ENCODE assay signal across 33 cellular contexts in genomic region chr9:34346873-34347799, GRCh38. TPM values are rescaled to one million over a fixed set of nuclear protein-coding genes. Genes with fewer than 3 reads are reported as not detected.
DNase-seq lines count a peak whose midpoint lies in the region; ATAC-seq and TF ChIP-seq lines count a peak whose summit lies in the region.
"Had no signal": no experiment of that assay in that cellular context is flagged by ENCODE, and none has a peak within 500 bp of the region (broad histone marks: within the 10 kb centered on the region; RNA-seq: fewer than 3 reads in every experiment).

No MANE protein-coding gene starts in this region.

- TF ChIP-seq CTCF in progenitor cell of endocrine pancreas (IDR thresholded peaks at IDR 0.05; ENCODE audit: unreplicated experiment) (no peak), WERI-Rb-1 (IDR thresholded peaks at IDR 0.05; ENCODE audit: low read depth, low read length) (no peak)

- peaks cover 6% of the 10 kb centered on the region for H3K36me3 Mint-ChIP-seq in progenitor cell of endocrine pancreas (ENCODE audit: insufficient read depth)

- H3K4me1 Mint-ChIP-seq in stimulated activated naive CD8-positive, alpha-beta T cell treated with anti-CD3 and anti-CD28 coated beads, Interleukin-15, amount 100 ng/mL, for 72 hours, result no peaks in the 10 kb centered on the region
- H3K4me1 Mint-ChIP-seq in progenitor cell of endocrine pancreas (ENCODE audit: low read depth), result no peaks in the 10 kb centered on the region
- H3K4me1 Mint-ChIP-seq: activated CD4-positive, alpha-beta memory T cell treated with anti-CD3 and anti-CD28 coated beads, Interleukin-2, amount 10 ng/mL, durations not matched to agents 7 days and 5 days; activated T-helper 17 cell treated with anti-CD3 and anti-CD28 coated beads, Interleukin-2, amount 50 U/mL, for 72 hours; B cell; CD4-positive, alpha-beta memory T cell; T-helper 17 cell had no signal

- H3K4me3 ChIP-seq in WERI-Rb-1 (ENCODE audit: low read depth, low read length), result no peak overlapping the region
- H3K4me3 ChIP-seq: left lung, PC-9, suprapubic skin had no signal

- H3K4me3 Mint-ChIP-seq in stimulated activated naive CD8-positive, alpha-beta T cell treated with anti-CD3 and anti-CD28 coated beads, Interleukin-15, amount 100 ng/mL, for 72 hours, result no peak overlapping the region
- H3K4me3 Mint-ChIP-seq in progenitor cell of endocrine pancreas (ENCODE audit: low read depth), result no peak overlapping the region
- H3K4me3 Mint-ChIP-seq: activated CD4-positive, alpha-beta memory T cell treated with anti-CD3 and anti-CD28 coated beads, Interleukin-2, amount 10 ng/mL, durations not matched to agents 7 days and 5 days; activated T-helper 17 cell treated with anti-CD3 and anti-CD28 coated beads, Interleukin-2, amount 50 U/mL, for 72 hours; B cell; CD4-positive, alpha-beta memory T cell; H9; T-helper 17 cell had no signal

- DNase-seq in stimulated activated naive CD8-positive, alpha-beta T cell treated with anti-CD3 and anti-CD28 coated beads, Interleukin-15, amount 100 ng/mL, for 72 hours, result no peak
- DNase-seq in stimulated activated naive CD8-positive, alpha-beta T cell treated with anti-CD3 and anti-CD28 coated beads, Interleukin-15, Interleukin-2, amounts not matched to agents 100 U/mL and 50 U/mL, for 24 hours, result no peak
- DNase-seq in islet precursor cell (peak; percentile 23), progenitor cell of endocrine pancreas (ENCODE audit: low spot score, unreplicated experiment) (no peak), NK-92 (lab: John Stamatoyannopoulos, UW; ENCODE audit: unreplicated experiment) (no peak), iPS-NIHi11 (ENCODE audit: low spot score) (no peak), WERI-Rb-1 (no peak)
- DNase-seq: activated CD4-positive, alpha-beta memory T cell treated with anti-CD3 and anti-CD28 coated beads, Interleukin-2, amount 10 ng/mL, durations not matched to agents 7 days and 5 days; activated CD8-positive, alpha-beta memory T cell treated with anti-CD3 and anti-CD28 coated beads, Interleukin-2, amount 50 U/mL, for 4 hours; amygdala; CD4-positive, alpha-beta memory T cell; effector CD8-positive, alpha-beta T cell; H9; left lung; mesendoderm; MM.1S; NCI-H1105 treated with DMSO at 0.1 percent for 48 hours; NCI-H2029 treated with DMSO at 0.1 percent for 48 hours; NCI-H2227 treated with DMSO at 0.1 percent for 48 hours; NCI-H526; PC-9; posterior cingulate gyrus; stimulated activated CD4-positive, alpha-beta T cell treated with anti-CD3 and anti-CD28 coated beads, Interleukin-15, amount 100 ng/mL, for 24 hours; stimulated activated CD4-positive, alpha-beta T cell treated with anti-CD3 and anti-CD28 coated beads, Interleukin-4, amount 100 ng/mL, for 4 hours; T-helper 17 cell had no signal

- H3K9me3 Mint-ChIP-seq in stimulated activated naive CD8-positive, alpha-beta T cell treated with anti-CD3 and anti-CD28 coated beads, Interleukin-15, amount 100 ng/mL, for 72 hours, result no peaks in the 10 kb centered on the region
- no peaks in the 10 kb centered on the region for H3K9me3 Mint-ChIP-seq in progenitor cell of endocrine pancreas (ENCODE audit: low read depth)
- H3K9me3 Mint-ChIP-seq: activated CD4-positive, alpha-beta memory T cell treated with anti-CD3 and anti-CD28 coated beads, Interleukin-2, amount 10 ng/mL, durations not matched to agents 7 days and 5 days; activated naive CD4-positive, alpha-beta T cell treated with anti-CD3 and anti-CD28 coated beads, Interleukin-2, amount 50 U/mL, for 72 hours; activated T-helper 17 cell treated with anti-CD3 and anti-CD28 coated beads, Interleukin-2, amount 50 U/mL, for 72 hours; CD4-positive, alpha-beta memory T cell; H9 had no signal

- H3K27ac Mint-ChIP-seq in stimulated activated naive CD8-positive, alpha-beta T cell treated with anti-CD3 and anti-CD28 coated beads, Interleukin-15, amount 100 ng/mL, for 72 hours, result peak overlapping the region; percentile 44 to 76
- H3K27ac Mint-ChIP-seq in progenitor cell of endocrine pancreas, result peak overlapping the region; percentile 49
- H3K27ac Mint-ChIP-seq: activated CD4-positive, alpha-beta memory T cell treated with anti-CD3 and anti-CD28 coated beads, Interleukin-2, amount 10 ng/mL, durations not matched to agents 7 days and 5 days; activated T-helper 17 cell treated with anti-CD3 and anti-CD28 coated beads, Interleukin-2, amount 50 U/mL, for 72 hours; B cell; T-helper 17 cell had no signal

- no peak overlapping the region for H3K27ac ChIP-seq in WERI-Rb-1
- H3K27ac ChIP-seq: epithelial cell of prostate, left lung, neutrophil, PC-9, suprapubic skin had no signal

- no peaks in the 10 kb centered on the region for H3K27me3 Mint-ChIP-seq in stimulated activated naive CD8-positive, alpha-beta T cell treated with anti-CD3 and anti-CD28 coated beads, Interleukin-15, amount 100 ng/mL, for 72 hours
- no peaks in the 10 kb centered on the region for H3K27me3 Mint-ChIP-seq in progenitor cell of endocrine pancreas
- H3K27me3 Mint-ChIP-seq: activated CD4-positive, alpha-beta memory T cell treated with anti-CD3 and anti-CD28 coated beads, Interleukin-2, amount 10 ng/mL, durations not matched to agents 7 days and 5 days; activated T-helper 17 cell treated with anti-CD3 and anti-CD28 coated beads, Interleukin-2, amount 50 U/mL, for 72 hours; B cell; CD4-positive, alpha-beta memory T cell; T-helper 17 cell had no signal

- no peak for ATAC-seq in stimulated activated naive CD8-positive, alpha-beta T cell treated with anti-CD3 and anti-CD28 coated beads, Interleukin-15, amount 100 ng/mL, for 72 hours
- no peak for ATAC-seq in stimulated activated naive CD8-positive, alpha-beta T cell treated with anti-CD3 and anti-CD28 coated beads, Interleukin-15, Interleukin-2, amounts not matched to agents 100 U/mL and 50 U/mL, for 24 hours
- no peak for ATAC-seq in GM21447 (IDR thresholded peaks at IDR 0.05; ENCODE audit: unreplicated experiment)
- ATAC-seq: activated naive CD4-positive, alpha-beta T cell treated with anti-CD3 and anti-CD28 coated beads, Interleukin-2, amount 50 U/mL, for 72 hours; activated T-helper 17 cell treated with anti-CD3 and anti-CD28 coated beads, Interleukin-2, amount 50 U/mL, for 72 hours; left lung; Right ventricle myocardium inferior; T-helper 17 cell had no signal

- H3K36me3 ChIP-seq in WERI-Rb-1, result peaks cover 12% of the 10 kb centered on the region

- H3K27me3 ChIP-seq in WERI-Rb-1 (ENCODE audit: insufficient read depth, low read depth, severe bottlenecking), result no peaks in the 10 kb centered on the region
- H3K27me3 ChIP-seq: left lung, neutrophil, suprapubic skin had no signal

- no peaks in the 10 kb centered on the region for H3K9me3 ChIP-seq in WERI-Rb-1 (ENCODE audit: severe bottlenecking)
- H3K9me3 ChIP-seq: left lung, neutrophil, suprapubic skin had no signal

RNA-seq across cellular contexts. Expression of gene NUDT2, which starts 17.8 kb away (rescaled TPM):
- 21.1 TPM in 2 replicates for total RNA-seq in progenitor cell of endocrine pancreas

RNA-seq across cellular contexts. Expression of gene KIF24, which starts 18.1 kb away (rescaled TPM):
- 9.1 and 10.0 TPM in 2 replicates for total RNA-seq in progenitor cell of endocrine pancreas

RNA-seq across cellular contexts. Expression of gene MYORG, which starts 29.6 kb away (rescaled TPM):
- 8.8 and 9.2 TPM in 2 replicates for total RNA-seq in progenitor cell of endocrine pancreas
